In genomic region chr2:205989291-205990071, GRCh38 we compare ENCODE assay signal across 1 cellular context.
TF ChIP-seq lines count a peak whose summit lies in the region.

No MANE protein-coding gene starts in this region.

TF ChIP-seq in IMR-90, 13 proteins besides CTCF, POLR2A, EP300 and RAD21 (continued from another document):
- TF ChIP-seq USF2 (IDR thresholded peaks at IDR 0.05; ENCODE audit: low read depth, low read length) (no peak), CEBPB (IDR thresholded peaks at IDR 0.05; ENCODE audit: low read depth, low read length) (peak; percentile 25; the same call in 1 of the 2 replicates), SMC3 (IDR thresholded peaks at IDR 0.05; ENCODE audit: low read depth, low read length) (no peak), FOS (IDR thresholded peaks at IDR 0.05; ENCODE audit: low read depth, low read length) (no peak), BHLHE40 (IDR thresholded peaks at IDR 0.05; ENCODE audit: low read depth, low read length) (no peak), MAFK (IDR thresholded peaks at IDR 0.05; ENCODE audit: low read depth, low read length) (0 out of 2 replicates have a peak, but pooled peaks have one; percentile 3), NFE2L2 (IDR thresholded peaks at IDR 0.05; ENCODE audit: low read depth, low read length) (no peak), RFX5 (IDR thresholded peaks at IDR 0.05; ENCODE audit: low read depth, low read length) (no peak)
